Comparison of ENCODE assay signal across 1 cellular context in the genomic region with DNA sequence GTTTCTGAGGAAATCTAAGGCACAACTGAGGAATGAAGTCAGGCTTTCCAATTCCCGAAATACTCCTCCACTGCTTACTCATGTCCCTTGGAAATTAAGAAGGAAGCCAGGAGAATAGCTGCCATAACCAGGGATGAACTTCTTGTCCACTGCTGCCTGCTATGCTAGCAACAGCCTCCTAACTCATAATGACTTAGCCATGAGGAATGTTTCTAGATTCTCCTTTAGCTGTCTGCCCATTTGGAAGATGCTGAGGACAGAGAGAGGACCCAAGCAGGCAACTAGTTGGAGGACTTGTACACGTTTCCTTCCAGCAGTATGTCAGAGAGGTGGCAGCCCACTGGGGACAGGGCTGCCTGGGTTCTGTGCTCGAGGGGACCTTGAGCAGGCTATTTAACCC.
TF ChIP-seq lines count a peak whose summit lies in the region.

No MANE protein-coding gene starts in this region.

TF ChIP-seq in SK-N-SH treated with all-trans-retinoic acid at 6 μM for 48 hours, 23 proteins besides CTCF, POLR2A, EP300 and RAD21 (continued from another document):
- TF ChIP-seq, protein P1, sequence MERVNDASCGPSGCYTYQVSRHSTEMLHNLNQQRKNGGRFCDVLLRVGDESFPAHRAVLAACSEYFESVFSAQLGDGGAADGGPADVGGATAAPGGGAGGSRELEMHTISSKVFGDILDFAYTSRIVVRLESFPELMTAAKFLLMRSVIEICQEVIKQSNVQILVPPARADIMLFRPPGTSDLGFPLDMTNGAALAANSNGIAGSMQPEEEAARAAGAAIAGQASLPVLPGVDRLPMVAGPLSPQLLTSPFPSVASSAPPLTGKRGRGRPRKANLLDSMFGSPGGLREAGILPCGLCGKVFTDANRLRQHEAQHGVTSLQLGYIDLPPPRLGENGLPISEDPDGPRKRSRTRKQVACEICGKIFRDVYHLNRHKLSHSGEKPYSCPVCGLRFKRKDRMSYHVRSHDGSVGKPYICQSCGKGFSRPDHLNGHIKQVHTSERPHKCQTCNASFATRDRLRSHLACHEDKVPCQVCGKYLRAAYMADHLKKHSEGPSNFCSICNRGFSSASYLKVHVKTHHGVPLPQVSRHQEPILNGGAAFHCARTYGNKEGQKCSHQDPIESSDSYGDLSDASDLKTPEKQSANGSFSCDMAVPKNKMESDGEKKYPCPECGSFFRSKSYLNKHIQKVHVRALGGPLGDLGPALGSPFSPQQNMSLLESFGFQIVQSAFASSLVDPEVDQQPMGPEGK (CRISPR knock-in tag; IDR thresholded peaks at IDR 0.05; ENCODE audit: borderline replicate concordance): no peak
- TF ChIP-seq ISL1 (CRISPR knock-in tag; IDR thresholded peaks at IDR 0.05): no peak
- no peak for TF ChIP-seq ZFP3 (CRISPR knock-in tag; IDR thresholded peaks at IDR 0.05)
- no peak for TF ChIP-seq CSRNP3 (CRISPR knock-in tag; IDR thresholded peaks at IDR 0.05)
- TF ChIP-seq ARNTL (CRISPR knock-in tag; IDR thresholded peaks at IDR 0.05; ENCODE audit: borderline replicate concordance, low read depth): no peak
- TF ChIP-seq PPARA (CRISPR knock-in tag; IDR thresholded peaks at IDR 0.05; ENCODE audit: borderline replicate concordance): no peak
